18 cellular contexts compared by ENCODE assay signal in the genomic region with DNA sequence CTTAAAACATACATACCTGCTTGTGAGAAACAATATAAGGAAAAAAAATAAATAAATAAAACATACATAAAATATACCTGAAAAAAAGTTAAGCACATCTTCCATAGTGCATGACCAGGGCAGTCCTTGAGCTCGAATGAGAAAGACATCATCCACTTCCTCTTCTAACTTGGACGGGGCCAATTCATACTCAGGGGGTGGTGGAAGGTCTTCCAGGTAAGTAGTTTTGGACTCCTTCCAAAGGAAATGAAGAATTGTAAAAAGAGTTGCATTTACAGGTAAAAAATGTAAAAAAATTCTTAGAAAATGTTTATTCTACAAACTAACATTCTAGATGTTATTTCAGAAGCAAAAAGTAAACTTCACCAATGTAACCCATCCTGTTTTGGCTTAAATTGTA. TPM values are rescaled to one million over a fixed set of nuclear protein-coding genes. Genes with fewer than 3 reads are reported as not detected.
DNase-seq lines count a peak whose midpoint lies in the region; ATAC-seq and TF ChIP-seq lines count a peak whose summit lies in the region.
"Had no signal": no experiment of that assay in that cellular context is flagged by ENCODE, and none has a peak within 500 bp of the region (broad histone marks: within the 10 kb centered on the region; RNA-seq: fewer than 3 reads in every experiment).

No MANE protein-coding gene starts in this region.

- H3K9me3 ChIP-seq in Loucy (ENCODE audit: insufficient read depth, low read depth, low read length) (no peaks in the 10 kb centered on the region), skeletal muscle satellite cell (replicated peaks; ENCODE audit: low read length) (no peaks in the 10 kb centered on the region), mucosa of descending colon (no peaks in the 10 kb centered on the region)
- H3K9me3 ChIP-seq: pancreas had no signal

- TF ChIP-seq CTCF in Loucy (conservative IDR thresholded peaks at IDR 0.05; ENCODE audit: low read length): no peak
- no peak for TF ChIP-seq CTCF in mucosa of descending colon (IDR thresholded peaks at IDR 0.05)

- H3K9ac ChIP-seq in Loucy (ENCODE audit: low read depth, low read length, poor library complexity, severe bottlenecking) (peak overlapping the region; percentile 85), skeletal muscle satellite cell (ENCODE audit: low read depth, low read length) (no peak overlapping the region)

- H3K4me3 Mint-ChIP-seq in activated T-cell treated with anti-CD3 and anti-CD28 coated beads, Interleukin-2, amount 50 U/mL, for 72 hours: peak overlapping the region; percentile 96 to 99
- H3K4me3 Mint-ChIP-seq in activated naive CD8-positive, alpha-beta T cell treated with anti-CD3 and anti-CD28 coated beads, Interleukin-2, amount 50 U/mL, for 24 hours: peak overlapping the region; percentile 93

- no peak for DNase-seq in activated T-cell treated with anti-CD3 and anti-CD28 coated beads, Interleukin-2, amount 50 U/mL, for 72 hours
- no peak for DNase-seq in activated T-cell treated with anti-CD3 and anti-CD28 coated beads, Interleukin-2, amount 50 U/mL, for 1 hour
- DNase-seq in activated naive CD8-positive, alpha-beta T cell treated with anti-CD3 and anti-CD28 coated beads, Interleukin-2, amount 50 U/mL, for 24 hours: no peak
- DNase-seq in caudate nucleus (lab: John Stamatoyannopoulos, UW) (no peak), mucosa of descending colon (no peak), iPS-NIHi7 (ENCODE audit: extremely low spot score) (no peak)
- DNase-seq: ACHN; activated CD4-positive, alpha-beta T cell treated with anti-CD3 and anti-CD28 coated beads, Interleukin-2, amount 50 U/mL, for 1 hour; activated naive CD4-positive, alpha-beta T cell treated with anti-CD3 and anti-CD28 coated beads, Interleukin-2, amount 50 U/mL, for 16 hours; C1 segment of cervical spinal cord; DMS153; NCI-H1417 treated with DMSO at 0.1 percent for 48 hours; NCI-H524; pancreas; right cardiac atrium had no signal

- H3K9me2 ChIP-seq in Loucy (replicated peaks; ENCODE audit: low read depth, low read length): no peaks in the 10 kb centered on the region

- H3K27me3 Mint-ChIP-seq in activated T-cell treated with anti-CD3 and anti-CD28 coated beads, Interleukin-2, amount 50 U/mL, for 72 hours (ENCODE audit: low read depth): no peaks in the 10 kb centered on the region
- H3K27me3 Mint-ChIP-seq in activated naive CD8-positive, alpha-beta T cell treated with anti-CD3 and anti-CD28 coated beads, Interleukin-2, amount 50 U/mL, for 24 hours: no peaks in the 10 kb centered on the region
- H3K27me3 Mint-ChIP-seq: memory B cell had no signal

- no peak overlapping the region for H2AFZ ChIP-seq in Loucy (ENCODE audit: low read length)

- H3K4me1 ChIP-seq in Loucy (ENCODE audit: insufficient read depth, low read length, poor library complexity, severe bottlenecking) (peaks cover 27% of the 10 kb centered on the region), skeletal muscle satellite cell (ENCODE audit: control insufficient read depth, insufficient read depth, low read length) (peaks cover 10% of the 10 kb centered on the region), mucosa of descending colon (ENCODE audit: low read depth) (peaks cover 13% of the 10 kb centered on the region)

- ATAC-seq in activated T-cell treated with anti-CD3 and anti-CD28 coated beads, Interleukin-2, amount 50 U/mL, for 72 hours (replicated peaks in 1 of 2): no peak
- no peak for ATAC-seq in activated naive CD8-positive, alpha-beta T cell treated with anti-CD3 and anti-CD28 coated beads, Interleukin-2, amount 50 U/mL, for 24 hours
- no peak for ATAC-seq in mucosa of descending colon
- ATAC-seq: pancreas, right cardiac atrium had no signal

- H3K79me2 ChIP-seq in Loucy (ENCODE audit: insufficient read depth, low read length): peaks cover 84% of the 10 kb centered on the region

- H3K4me1 Mint-ChIP-seq in activated T-cell treated with anti-CD3 and anti-CD28 coated beads, Interleukin-2, amount 50 U/mL, for 72 hours (ENCODE audit: low read depth): peaks cover 32% of the 10 kb centered on the region
- H3K4me1 Mint-ChIP-seq in activated naive CD8-positive, alpha-beta T cell treated with anti-CD3 and anti-CD28 coated beads, Interleukin-2, amount 50 U/mL, for 24 hours: peaks cover 38% of the 10 kb centered on the region

- H3K9me3 Mint-ChIP-seq in activated T-cell treated with anti-CD3 and anti-CD28 coated beads, Interleukin-2, amount 50 U/mL, for 72 hours: no peaks in the 10 kb centered on the region
- no peaks in the 10 kb centered on the region for H3K9me3 Mint-ChIP-seq in activated naive CD8-positive, alpha-beta T cell treated with anti-CD3 and anti-CD28 coated beads, Interleukin-2, amount 50 U/mL, for 24 hours
- H3K9me3 Mint-ChIP-seq: memory B cell had no signal

- peaks cover 5% of the 10 kb centered on the region for H3K27me3 ChIP-seq in Loucy (ENCODE audit: insufficient read depth, low read length, poor library complexity, severe bottlenecking)
- H3K27me3 ChIP-seq in skeletal muscle satellite cell (ENCODE audit: control insufficient read depth, insufficient read depth, low read length): no peaks in the 10 kb centered on the region
- H3K27me3 ChIP-seq: pancreas had no signal

- no peak overlapping the region for H3K27ac ChIP-seq in caudate nucleus (ENCODE audit: low read depth, low read length)
- H3K27ac ChIP-seq: pancreas had no signal

- H3F3A ChIP-seq in Loucy (ENCODE audit: low read depth): no peaks in the 10 kb centered on the region

- H3K36me3 ChIP-seq in Loucy (ENCODE audit: insufficient read depth, low read length) (peaks cover 31% of the 10 kb centered on the region), skeletal muscle satellite cell (ENCODE audit: insufficient read depth, low read length) (peaks cover 31% of the 10 kb centered on the region), mucosa of descending colon (ENCODE audit: low read depth) (no peaks in the 10 kb centered on the region)

- H3K27ac Mint-ChIP-seq in activated T-cell treated with anti-CD3 and anti-CD28 coated beads, Interleukin-2, amount 50 U/mL, for 72 hours: peak overlapping the region; percentile 79
- H3K27ac Mint-ChIP-seq in activated naive CD8-positive, alpha-beta T cell treated with anti-CD3 and anti-CD28 coated beads, Interleukin-2, amount 50 U/mL, for 24 hours: peak overlapping the region; percentile 55

- peaks cover 69% of the 10 kb centered on the region for H4K20me1 ChIP-seq in Loucy (ENCODE audit: insufficient read depth, low read length, poor library complexity, severe bottlenecking)

- intact Hi-C loops in mucosa of descending colon (cut with DNase I, micrococcal nuclease): no loop called here

- H3K4me2 ChIP-seq in Loucy (ENCODE audit: low read depth, low read length, poor library complexity, severe bottlenecking) (peak overlapping the region; percentile 100), skeletal muscle satellite cell (ENCODE audit: low read length) (peak overlapping the region; percentile 81)

- H3K4me3 ChIP-seq in Loucy (ENCODE audit: low read length, poor library complexity, severe bottlenecking): peak overlapping the region; percentile 100
- H3K4me3 ChIP-seq in skeletal muscle satellite cell (ENCODE audit: low read length): no peak overlapping the region
- H3K4me3 ChIP-seq in mucosa of descending colon: no peak overlapping the region
- H3K4me3 ChIP-seq: pancreas had no signal

- H3K36me3 Mint-ChIP-seq in activated T-cell treated with anti-CD3 and anti-CD28 coated beads, Interleukin-2, amount 50 U/mL, for 72 hours (ENCODE audit: insufficient read depth in 2 of 2): peaks cover 19 to 29% of the 10 kb centered on the region in 2 donors
- peaks cover 53% of the 10 kb centered on the region for H3K36me3 Mint-ChIP-seq in activated naive CD8-positive, alpha-beta T cell treated with anti-CD3 and anti-CD28 coated beads, Interleukin-2, amount 50 U/mL, for 24 hours (ENCODE audit: low read depth)

RNA-seq across cellular contexts. Expression of a gene that starts 3.6 kb away (rescaled TPM):
- total RNA-seq in activated T-cell treated with anti-CD3 and anti-CD28 coated beads, Interleukin-2, amount 50 U/mL, for 72 hours: 100 to 1,000 TPM; 107 to 132 TPM
- 76.2 and 79.3 TPM in 2 replicates for total RNA-seq in skeletal muscle satellite cell (2012; rRNA removed)
- total RNA-seq in mucosa of descending colon: 10 to 100 TPM; 70.2 to 81.5 (median 70.6) TPM
